Comparison of ENCODE assay signal across 9 cellular contexts in the genomic region with DNA sequence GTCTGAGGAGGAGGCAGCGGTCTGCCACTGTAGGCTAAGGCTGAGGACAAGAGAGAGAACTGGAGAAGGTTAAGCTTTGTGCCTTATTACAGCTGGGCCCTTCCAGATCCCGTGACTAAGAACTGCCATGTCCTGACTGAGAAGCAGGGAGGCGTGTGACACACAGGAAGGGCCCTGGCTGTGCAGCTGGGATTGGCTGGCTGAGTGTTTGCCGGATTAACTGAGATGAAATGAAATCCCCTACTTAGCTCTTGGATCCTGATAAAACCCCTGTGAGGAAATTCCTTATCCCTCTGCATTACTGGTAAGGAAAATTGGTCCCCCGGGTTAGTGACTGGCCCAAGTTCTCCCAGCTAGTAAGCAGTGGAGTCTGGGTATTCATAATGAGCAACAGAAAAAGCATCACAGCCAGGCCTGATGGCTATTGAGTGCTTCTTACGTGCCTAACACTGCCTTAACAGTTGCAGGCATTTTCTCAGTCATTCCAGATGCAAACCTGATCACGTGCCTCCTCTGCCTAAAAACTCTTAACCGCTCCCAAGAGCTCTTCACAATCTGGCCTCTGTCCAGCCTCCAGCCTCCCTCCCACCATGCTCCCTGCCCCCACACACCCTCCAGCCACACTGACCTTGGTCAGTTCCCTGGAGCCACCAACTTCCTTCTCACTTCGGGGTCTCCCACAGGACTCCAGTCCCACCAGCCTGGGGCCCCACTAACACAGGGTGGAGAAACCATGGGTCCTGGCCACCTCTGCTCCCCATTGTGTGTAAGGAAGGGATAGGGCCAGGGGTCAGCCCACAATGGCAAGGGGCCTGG. TPM values are rescaled to one million over a fixed set of nuclear protein-coding genes. Genes with fewer than 3 reads are reported as not detected.
DNase-seq lines count a peak whose midpoint lies in the region; ATAC-seq, FAIRE-seq and TF ChIP-seq lines count a peak whose summit lies in the region.
"Had no signal": no experiment of that assay in that cellular context is flagged by ENCODE, and none has a peak within 500 bp of the region (broad histone marks: within the 10 kb centered on the region; RNA-seq: fewer than 3 reads in every experiment).

No MANE protein-coding gene starts in this region.

- CTCF ChIA-PET in Panc1 (lab: Charles Lee), result interaction anchor here (0.6 to 0.9 kb wide), 3 partner anchors 28 to 893 kb away, joined by 3 read pairs; no protein-coding TSS in a partner anchor
- CTCF ChIA-PET in naive thymus-derived CD4-positive, alpha-beta T cell (lab: Charles Lee), result interaction anchor here (1.1 kb wide), 1 partner anchor 170 kb away, joined by 3 read pairs; no protein-coding TSS in a partner anchor

- peak; percentile 55 for ATAC-seq in Panc1
- no peak for ATAC-seq in naive thymus-derived CD4-positive, alpha-beta T cell

- intact Hi-C loops in Panc1 (cut with micrococcal nuclease; ENCODE audit: unreplicated experiment), result no loop called here
- intact Hi-C loops in ovary (cut with DNase I), result no loop called here
- intact Hi-C loops in naive thymus-derived CD4-positive, alpha-beta T cell (cut with micrococcal nuclease), result no loop called here

- no peaks in the 10 kb centered on the region for H3K9me3 ChIP-seq in Panc1 (ENCODE audit: control insufficient read depth, insufficient read depth, low read depth, low read length)
- no peaks in the 10 kb centered on the region for H3K9me3 ChIP-seq in ovary
- no peaks in the 10 kb centered on the region for H3K9me3 ChIP-seq in naive thymus-derived CD4-positive, alpha-beta T cell (ENCODE audit: control insufficient read depth in 2 of 3, low read length in 3 of 3)

- in situ Hi-C loops in Panc1 (cut with HindIII; ENCODE audit: low pct_unique_long_range_greater_than_20kb, low sequenced_read_pairs), result no loop called here

- no peaks in the 10 kb centered on the region for H3K36me3 ChIP-seq in Panc1 (ENCODE audit: control insufficient read depth, insufficient read depth, low read length)
- no peaks in the 10 kb centered on the region for H3K36me3 ChIP-seq in ovary
- no peaks in the 10 kb centered on the region for H3K36me3 ChIP-seq in naive thymus-derived CD4-positive, alpha-beta T cell (ENCODE audit: control insufficient read depth in 2 of 3, insufficient read depth in 3 of 3, low read length in 3 of 3)

- no peak for TF ChIP-seq EP300 in ovary (IDR thresholded peaks at IDR 0.05)

- TF ChIP-seq CTCF in D721Med (IDR thresholded peaks at IDR 0.05; ENCODE audit: insufficient read depth, missing control alignments), result no peak
- no peak for TF ChIP-seq CTCF in Panc1 (IDR thresholded peaks at IDR 0.05)
- TF ChIP-seq CTCF in fibroblast of the aortic adventitia (IDR thresholded peaks at IDR 0.05; ENCODE audit: insufficient read depth, low read length), result no peak
- TF ChIP-seq CTCF in ovary (IDR thresholded peaks at IDR 0.05), result no peak

- TF ChIP-seq POLR2A in ovary (IDR thresholded peaks at IDR 0.05), result no peak

- 20 to 23% (median 22%) methylated on average over 9 of the region's 9 CpGs for WGBS in ovary, 3 donors

- H3K27ac Mint-ChIP-seq in naive thymus-derived CD4-positive, alpha-beta T cell, result no peak overlapping the region

- H3K4me3 ChIP-seq in Panc1 (ENCODE audit: low read depth in 2 of 2, low read length in 2 of 2), result no peak overlapping the region
- no peak overlapping the region for H3K4me3 ChIP-seq in fibroblast of the aortic adventitia (ENCODE audit: low read depth, low read length)
- no peak overlapping the region for H3K4me3 ChIP-seq in ovary
- no peak overlapping the region for H3K4me3 ChIP-seq in naive thymus-derived CD4-positive, alpha-beta T cell (ENCODE audit: low read length)

- BruUV-seq in Panc1 (replicated peaks; lab: Mats Ljungman, UMichigan), result no TSS peak

- no peaks in the 10 kb centered on the region for H3K9me3 Mint-ChIP-seq in naive thymus-derived CD4-positive, alpha-beta T cell

- POLR2A ChIA-PET in Panc1 (lab: Charles Lee), result interaction anchor here (0.6 kb wide), 1 partner anchor 30 kb away, joined by 5 read pairs; no protein-coding TSS in a partner anchor
- POLR2A ChIA-PET in naive thymus-derived CD4-positive, alpha-beta T cell (lab: Charles Lee), result interaction anchor here (0.7 to 0.8 kb wide), 2 partner anchors 30 to 1587 kb away, joined by 4 to 5 read pairs; no protein-coding TSS in a partner anchor

- peaks cover 12 to 48% (median 26%) of the 10 kb centered on the region in 7 donors for H3K4me1 Mint-ChIP-seq in naive thymus-derived CD4-positive, alpha-beta T cell

- peak; percentile 95 for DNase-seq in D721Med (ENCODE audit: insufficient read length, low spot score)
- DNase-seq in Panc1 (ENCODE audit: low read depth, low spot score), result no peak
- DNase-seq in fibroblast of the aortic adventitia (ENCODE audit: low read depth), result peak; percentile 83
- DNase-seq in ovary, result peak; percentile 73 to 82 (median 79)
- no peak for DNase-seq in NCI-H2227 treated with DMSO at 0.1 percent for 48 hours (lab: John Stamatoyannopoulos, UW)
- DNase-seq in naive thymus-derived CD4-positive, alpha-beta T cell, result no peak
- DNase-seq in stimulated activated CD4-positive, alpha-beta T cell treated with anti-CD3 and anti-CD28 coated beads, Interleukin-4, amount 100 ng/mL, for 24 hours, result no peak
- no peak for DNase-seq in NCI-H446 (lab: John Stamatoyannopoulos, UW)
- DNase-seq: activated naive CD4-positive, alpha-beta T cell treated with Interleukin-2 at 50 U/mL for 16 hours had no signal

- peak overlapping the region; percentile 80 for H3K27ac ChIP-seq in Panc1 (ENCODE audit: low read length)
- H3K27ac ChIP-seq in ovary, result peak overlapping the region; percentile 17 to 32
- no peak overlapping the region for H3K27ac ChIP-seq in naive thymus-derived CD4-positive, alpha-beta T cell (ENCODE audit: low read depth, low read length)

- H3K4me1 ChIP-seq in Panc1 (ENCODE audit: control insufficient read depth, insufficient read depth, low read length), result peaks cover 67% of the 10 kb centered on the region
- peaks cover 13% of the 10 kb centered on the region for H3K4me1 ChIP-seq in ovary (ENCODE audit: insufficient read depth)
- no peaks in the 10 kb centered on the region for H3K4me1 ChIP-seq in naive thymus-derived CD4-positive, alpha-beta T cell (ENCODE audit: control insufficient read depth in 2 of 2, insufficient read depth in 2 of 2, low read length in 2 of 2)

- H3K27me3 Mint-ChIP-seq in naive thymus-derived CD4-positive, alpha-beta T cell, result no peaks in the 10 kb centered on the region

- peaks cover 0 to 6% (median 0%) of the 10 kb centered on the region in 5 donors for H3K36me3 Mint-ChIP-seq in naive thymus-derived CD4-positive, alpha-beta T cell

- peak; percentile 95 for FAIRE-seq in D721Med (lab: Jason Lieb, UNC)

- H3K4me3 Mint-ChIP-seq in naive thymus-derived CD4-positive, alpha-beta T cell, result no peak overlapping the region

- H3K27me3 ChIP-seq in Panc1 (ENCODE audit: control insufficient read depth, insufficient read depth, low read length) (no peaks in the 10 kb centered on the region), ovary (no peaks in the 10 kb centered on the region)
- no peaks in the 10 kb centered on the region for H3K27me3 ChIP-seq in naive thymus-derived CD4-positive, alpha-beta T cell (ENCODE audit: control insufficient read depth in 2 of 2, insufficient read depth in 2 of 2, low read length in 2 of 2)

RNA-seq across cellular contexts. Expression of gene ARRB1, which starts 37.8 kb away (rescaled TPM):
- total RNA-seq in Panc1 (2021; ENCODE audit: unreplicated experiment) (219 TPM), fibroblast of the aortic adventitia (ENCODE audit: low replicate concordance) (32.0 and 36.3 TPM in 2 replicates), ovary (10 to 100 TPM; 16.5 to 68.0 (median 30.6) TPM)
- 236 TPM for polyA plus RNA-seq in Panc1 (2012; ENCODE audit: insufficient read length)
- polyA plus RNA-seq in ovary, result 10 to 100 TPM; 15.2 to 27.2 TPM
- 100 to 1,000 TPM in 1 of 5 experiments, 10 to 100 TPM in 4; 47.8 to 104 (median 63.9) TPM for total RNA-seq in naive thymus-derived CD4-positive, alpha-beta T cell
- polyA plus RNA-seq in naive thymus-derived CD4-positive, alpha-beta T cell, result 1 to 10 TPM; 7.5 to 9.0 TPM

Comparison
In these comparisons a context has a peak if more than half of its experiments do, and no peak if none do; other contexts are left out.
1. DNase-seq: peak in D721Med (single experiment), fibroblast of the aortic adventitia (single experiment) and ovary (5 of 5); none in Panc1 (single experiment), NCI-H2227 treated with DMSO at 0.1 percent for 48 hours (single experiment), naive thymus-derived CD4-positive, alpha-beta T cell (0 of 9), stimulated activated CD4-positive, alpha-beta T cell treated with anti-CD3 and anti-CD28 coated beads, Interleukin-4, amount 100 ng/mL, for 24 hours (single experiment) and NCI-H446 (0 of 2).